Comparison of ENCODE assay signal across 10 cellular contexts in the genomic region with DNA sequence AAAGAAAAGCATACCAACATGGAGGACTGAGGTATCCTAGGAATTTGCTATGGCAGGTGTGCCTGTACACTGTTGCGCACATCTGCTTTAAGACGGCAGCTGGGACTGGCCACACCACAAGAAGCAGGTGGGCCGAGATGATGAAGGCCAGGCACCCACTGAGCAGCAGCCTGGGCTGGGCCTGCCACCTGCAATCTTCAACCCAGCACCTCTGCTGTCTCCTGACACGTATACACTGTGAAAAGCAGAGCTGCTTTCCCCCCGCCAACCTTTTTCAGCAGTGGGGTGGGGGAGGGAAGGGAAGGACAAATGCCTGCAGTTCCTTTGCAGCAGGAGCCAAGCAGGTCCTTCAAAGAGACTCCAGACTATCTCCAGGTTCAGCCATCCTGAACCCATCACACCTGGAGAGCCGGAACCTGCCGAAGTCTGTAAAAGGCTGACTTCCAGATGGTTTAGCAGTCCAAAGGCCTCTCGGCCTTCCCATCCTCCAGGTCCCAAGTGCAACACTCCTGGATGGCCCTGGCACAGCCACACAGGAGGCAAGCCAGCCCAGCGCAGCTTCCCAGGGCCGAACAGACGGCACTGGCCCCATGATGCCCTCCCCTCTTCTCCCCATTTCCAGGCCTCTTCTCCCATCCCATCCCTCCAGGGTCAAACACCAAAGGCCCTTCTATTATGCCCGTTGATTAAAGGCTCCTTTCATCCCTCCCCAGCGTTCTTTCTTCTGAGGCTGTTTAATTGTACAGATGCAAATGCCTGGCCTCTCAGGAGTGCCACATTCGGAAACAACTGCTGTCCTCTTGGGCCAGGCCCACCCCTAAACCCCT. TPM values are rescaled to one million over a fixed set of nuclear protein-coding genes. Genes with fewer than 3 reads are reported as not detected.
A peak's percentile ranks its signal among the peaks of the same experiment; 100 is the strongest.
DNase-seq lines count a peak whose midpoint lies in the region; ATAC-seq and TF ChIP-seq lines count a peak whose summit lies in the region.
"Had no signal": no experiment of that assay in that cellular context is flagged by ENCODE, and none has a peak within 500 bp of the region (broad histone marks: within the 10 kb centered on the region; RNA-seq: fewer than 3 reads in every experiment).

No MANE protein-coding gene starts in this region.

- in situ Hi-C loops in KBM-7 (cut with MboI; ENCODE audit: low pct_unique_long_range_greater_than_20kb, low sequenced_read_pairs) = no loop called here

- no peaks in the 10 kb centered on the region for H3K27me3 Mint-ChIP-seq in stimulated activated naive CD8-positive, alpha-beta T cell treated with anti-CD3 and anti-CD28 coated beads, Interleukin-15, amount 100 ng/mL, for 72 hours
- no peaks in the 10 kb centered on the region for H3K27me3 Mint-ChIP-seq in nephron (ENCODE audit: low read depth)
- peaks cover 12% of the 10 kb centered on the region for H3K27me3 Mint-ChIP-seq in activated CD4-positive, alpha-beta memory T cell treated with anti-CD3 and anti-CD28 coated beads, Interleukin-2, amount 10 ng/mL, durations not matched to agents 7 days and 5 days
- H3K27me3 Mint-ChIP-seq: B cell had no signal

- no peaks in the 10 kb centered on the region for H3K9me3 Mint-ChIP-seq in stimulated activated naive CD8-positive, alpha-beta T cell treated with anti-CD3 and anti-CD28 coated beads, Interleukin-15, amount 100 ng/mL, for 72 hours
- no peaks in the 10 kb centered on the region for H3K9me3 Mint-ChIP-seq in nephron
- H3K9me3 Mint-ChIP-seq in activated CD4-positive, alpha-beta memory T cell treated with anti-CD3 and anti-CD28 coated beads, Interleukin-2, amount 10 ng/mL, durations not matched to agents 7 days and 5 days = no peaks in the 10 kb centered on the region

- no peak overlapping the region for H3K27ac Mint-ChIP-seq in stimulated activated naive CD8-positive, alpha-beta T cell treated with anti-CD3 and anti-CD28 coated beads, Interleukin-15, amount 100 ng/mL, for 72 hours
- peak overlapping the region; percentile 96 to 97 (median 97) for H3K27ac Mint-ChIP-seq in nephron
- H3K27ac Mint-ChIP-seq in activated CD4-positive, alpha-beta memory T cell treated with anti-CD3 and anti-CD28 coated beads, Interleukin-2, amount 10 ng/mL, durations not matched to agents 7 days and 5 days = no peak overlapping the region
- H3K27ac Mint-ChIP-seq: B cell had no signal

- ATAC-seq in stimulated activated naive CD8-positive, alpha-beta T cell treated with anti-CD3 and anti-CD28 coated beads, Interleukin-15, Interleukin-2, amounts not matched to agents 100 U/mL and 50 U/mL, for 24 hours = peak; percentile 28
- no peak for ATAC-seq in stimulated activated naive CD8-positive, alpha-beta T cell treated with anti-CD3 and anti-CD28 coated beads, Interleukin-15, amount 100 ng/mL, for 72 hours
- ATAC-seq in GM19463 (IDR thresholded peaks at IDR 0.05; ENCODE audit: unreplicated experiment) = no peak

- TF ChIP-seq CTCF in nephron (IDR thresholded peaks at IDR 0.05; ENCODE audit: unreplicated experiment in 3 of 3) = no peak

- H3K4me3 Mint-ChIP-seq in stimulated activated naive CD8-positive, alpha-beta T cell treated with anti-CD3 and anti-CD28 coated beads, Interleukin-15, amount 100 ng/mL, for 72 hours = no peak overlapping the region
- H3K4me3 Mint-ChIP-seq in nephron = peak overlapping the region in 2 of 3 experiments; percentile 28 to 57
- no peak overlapping the region for H3K4me3 Mint-ChIP-seq in activated CD4-positive, alpha-beta memory T cell treated with anti-CD3 and anti-CD28 coated beads, Interleukin-2, amount 10 ng/mL, durations not matched to agents 7 days and 5 days
- H3K4me3 Mint-ChIP-seq: B cell had no signal

- no peak for DNase-seq in stimulated activated naive CD8-positive, alpha-beta T cell treated with anti-CD3 and anti-CD28 coated beads, Interleukin-15, Interleukin-2, amounts not matched to agents 100 U/mL and 50 U/mL, for 24 hours
- DNase-seq in stimulated activated naive CD8-positive, alpha-beta T cell treated with anti-CD3 and anti-CD28 coated beads, Interleukin-15, amount 100 ng/mL, for 72 hours = no peak
- peak; percentile 37 for DNase-seq in globus pallidus (ENCODE audit: low spot score)
- DNase-seq in activated CD4-positive, alpha-beta memory T cell treated with anti-CD3 and anti-CD28 coated beads, Interleukin-2, amount 10 ng/mL, durations not matched to agents 7 days and 5 days = no peak
- no peak for DNase-seq in KBM-7
- DNase-seq in RKO (ENCODE audit: low spot score) = no peak
- DNase-seq: SHP77 had no signal

- CTCF ChIA-PET in activated CD4-positive, alpha-beta memory T cell treated with anti-CD3 and anti-CD28 coated beads, Interleukin-2, amount 10 ng/mL, durations not matched to agents 7 days and 5 days (lab: Charles Lee) = no interaction called here

- peaks cover 58% of the 10 kb centered on the region for H3K36me3 Mint-ChIP-seq in nephron (ENCODE audit: low read depth)
- peaks cover 9% of the 10 kb centered on the region for H3K36me3 Mint-ChIP-seq in activated CD4-positive, alpha-beta memory T cell treated with anti-CD3 and anti-CD28 coated beads, Interleukin-2, amount 10 ng/mL, durations not matched to agents 7 days and 5 days (ENCODE audit: low read depth)

- H3K4me1 Mint-ChIP-seq in stimulated activated naive CD8-positive, alpha-beta T cell treated with anti-CD3 and anti-CD28 coated beads, Interleukin-15, amount 100 ng/mL, for 72 hours = peaks cover 17% of the 10 kb centered on the region
- peaks cover 53% of the 10 kb centered on the region for H3K4me1 Mint-ChIP-seq in nephron
- no peaks in the 10 kb centered on the region for H3K4me1 Mint-ChIP-seq in activated CD4-positive, alpha-beta memory T cell treated with anti-CD3 and anti-CD28 coated beads, Interleukin-2, amount 10 ng/mL, durations not matched to agents 7 days and 5 days
- H3K4me1 Mint-ChIP-seq: B cell had no signal

- POLR2A ChIA-PET in activated CD4-positive, alpha-beta memory T cell treated with anti-CD3 and anti-CD28 coated beads, Interleukin-2, amount 10 ng/mL, durations not matched to agents 7 days and 5 days (lab: Charles Lee) = interaction anchor here (1.0 kb wide), 1 partner anchor 10 kb away, joined by 3 read pairs; no protein-coding TSS in a partner anchor

RNA-seq across cellular contexts. Expression of a gene that starts 31.1 kb away (rescaled TPM):
- total RNA-seq in activated CD4-positive, alpha-beta memory T cell treated with anti-CD3 and anti-CD28 coated beads, Interleukin-2, amount 10 ng/mL, durations not matched to agents 7 days and 5 days = 1 to 10 TPM; 3.5 to 4.3 TPM

Comparison
In these comparisons a context has a peak if more than half of its experiments do, and no peak if none do; other contexts are left out.
1. H3K27ac Mint-ChIP-seq: peak in nephron (3 of 3); none in stimulated activated naive CD8-positive, alpha-beta T cell treated with anti-CD3 and anti-CD28 coated beads, Interleukin-15, amount 100 ng/mL, for 72 hours (0 of 2) and activated CD4-positive, alpha-beta memory T cell treated with anti-CD3 and anti-CD28 coated beads, Interleukin-2, amount 10 ng/mL, durations not matched to agents 7 days and 5 days (single experiment).
2. H3K4me3 Mint-ChIP-seq: peak in nephron (2 of 3); none in stimulated activated naive CD8-positive, alpha-beta T cell treated with anti-CD3 and anti-CD28 coated beads, Interleukin-15, amount 100 ng/mL, for 72 hours (0 of 2) and activated CD4-positive, alpha-beta memory T cell treated with anti-CD3 and anti-CD28 coated beads, Interleukin-2, amount 10 ng/mL, durations not matched to agents 7 days and 5 days (single experiment).